In the genomic region with DNA sequence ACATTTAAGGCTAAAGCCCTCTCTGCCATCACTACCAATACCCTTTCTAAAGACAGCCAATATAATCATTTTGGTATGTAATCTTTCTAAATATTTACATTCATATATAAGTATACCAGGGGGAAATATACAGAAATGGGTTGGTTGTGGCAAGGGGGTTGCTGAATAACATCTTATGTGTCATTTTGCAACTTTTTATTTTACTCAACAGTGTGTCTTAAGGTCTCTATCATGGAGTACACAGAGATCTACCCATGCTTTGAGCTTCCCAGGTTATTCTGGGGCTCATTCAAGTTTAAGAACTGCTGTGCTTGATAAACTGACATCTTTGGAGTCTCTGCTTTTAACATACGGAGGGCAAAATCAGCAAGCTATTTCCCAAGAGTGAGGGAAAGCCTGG, we compare ENCODE assay signal across 28 cellular contexts. TPM values are rescaled to one million over a fixed set of nuclear protein-coding genes. Genes with fewer than 3 reads are reported as not detected.
"Had no signal": no experiment of that assay in that cellular context is flagged by ENCODE, and none has a peak within 500 bp of the region (broad histone marks: within the 10 kb centered on the region; RNA-seq: fewer than 3 reads in every experiment).

No MANE protein-coding gene starts in this region.

- H2AFZ ChIP-seq: neural progenitor cell had no signal

- H3K9me3 ChIP-seq: adrenal gland, body of pancreas, colonic mucosa, heart right ventricle, left lung, lower lobe of right lung, thoracic aorta, uterus had no signal

- H3K27ac ChIP-seq: adrenal gland, body of pancreas, colonic mucosa, heart right ventricle, left lung, lower lobe of right lung, neural progenitor cell, thoracic aorta, uterus, WERI-Rb-1 had no signal

- H3K4me2 ChIP-seq: neural progenitor cell had no signal

- ATAC-seq: activated CD4-positive, CD25-positive, alpha-beta regulatory T cell treated with anti-CD3 and anti-CD28 coated beads, Interleukin-2, amount 50 U/mL, for 24 hours; body of pancreas; natural killer cell; right cardiac atrium had no signal

- H3K36me3 ChIP-seq: adrenal gland, colonic mucosa, heart right ventricle, left lung, lower lobe of right lung, neural progenitor cell, thoracic aorta, uterus, WERI-Rb-1 had no signal

- H3K27me3 ChIP-seq: adrenal gland, body of pancreas, colonic mucosa, left lung, neural progenitor cell, uterus had no signal

- H3K4me1 ChIP-seq: adrenal gland, body of pancreas, colonic mucosa, left lung, lower lobe of right lung, uterus had no signal

- H3K4me3 ChIP-seq: adrenal gland, body of pancreas, colonic mucosa, dorsolateral prefrontal cortex, heart right ventricle, left lung, lower lobe of right lung, neural progenitor cell, thoracic aorta, uterus had no signal

- H3K9ac ChIP-seq: neural progenitor cell had no signal

- DNase-seq: activated CD4-positive, alpha-beta memory T cell treated with anti-CD3 and anti-CD28 coated beads, Interleukin-2, amount 10 ng/mL, durations not matched to agents 7 days and 5 days; activated CD4-positive, alpha-beta T cell treated with anti-CD3 and anti-CD28 coated beads, Interleukin-2, amount 10 ng/mL, durations not matched to agents 24 days and 14 days; activated effector memory CD4-positive, alpha-beta T cell treated with anti-CD3 and anti-CD28 coated beads, Interleukin-2, amount 50 U/mL, for 16 hours; activated naive CD4-positive, alpha-beta T cell treated with anti-CD3 and anti-CD28 coated beads for 36 hours; activated naive CD8-positive, alpha-beta T cell treated with anti-CD3 and anti-CD28 coated beads for 36 hours; adrenal gland; aorta; body of pancreas; cerebellar nuclear complex; colonic mucosa; dorsolateral prefrontal cortex; effector memory CD4-positive, alpha-beta T cell; erythroblast; heart right ventricle; kidney glomerular epithelial cell; lower lobe of right lung; mesendoderm; natural killer cell; occipital lobe; posterior cingulate gyrus; right cardiac atrium; stimulated activated naive CD4-positive, alpha-beta T cell treated with Interleukin-2 at 50 U/mL for 16 hours; uterus; WERI-Rb-1 had no signal

RNA-seq across cellular contexts. Expression of a gene that starts 7.4 kb away (rescaled TPM):
- polyA plus RNA-seq: aorta had no signal
